ENCODE assay signal across 12 cellular contexts in the genomic region with DNA sequence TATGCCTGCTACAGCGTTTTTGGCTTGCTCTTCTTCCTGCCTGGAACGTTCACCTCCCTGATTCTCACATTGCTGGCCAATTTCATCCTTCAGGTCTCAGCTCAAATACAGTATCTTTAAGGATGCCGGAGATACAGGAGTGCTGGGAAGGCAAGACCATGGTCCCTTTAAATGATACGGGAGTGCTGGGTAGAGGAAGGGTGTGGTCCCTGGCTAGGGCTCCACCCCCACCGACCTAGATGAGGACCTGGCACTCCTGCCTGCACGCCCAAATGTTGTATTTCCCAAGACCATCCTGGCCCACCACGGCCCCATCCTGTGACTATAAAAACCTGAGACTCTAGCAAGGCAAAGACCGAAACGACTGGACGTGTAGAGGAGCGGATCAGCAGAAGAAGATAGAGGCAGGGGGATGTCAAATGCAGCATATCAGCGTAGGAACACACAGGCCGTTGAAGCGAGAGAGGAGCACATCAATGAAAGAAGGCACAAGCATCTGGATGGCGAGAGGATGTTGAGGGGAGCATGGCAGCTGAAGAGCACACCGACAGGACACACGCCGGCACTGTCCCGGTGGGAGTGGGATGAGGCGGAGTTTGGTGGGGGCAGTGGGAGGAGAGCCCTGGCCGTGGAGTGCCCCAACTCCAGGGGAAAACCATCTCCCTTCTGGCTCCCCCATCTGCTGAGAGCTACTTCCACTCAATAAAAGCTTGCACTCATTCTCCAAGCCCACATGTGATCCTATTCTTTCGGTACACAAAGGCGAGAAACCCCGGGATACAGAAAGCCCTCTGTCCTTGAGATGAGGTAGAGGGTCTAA.
DNase-seq lines count a peak whose midpoint lies in the region; ATAC-seq and TF ChIP-seq lines count a peak whose summit lies in the region.
"Had no signal": no experiment of that assay in that cellular context is flagged by ENCODE, and none has a peak within 500 bp of the region (broad histone marks: within the 10 kb centered on the region; RNA-seq: fewer than 3 reads in every experiment).

No MANE protein-coding gene starts in this region.

- no peak for ATAC-seq in lower lobe of right lung
- ATAC-seq in GM21529 (IDR thresholded peaks at IDR 0.05; ENCODE audit: unreplicated experiment) = no peak

- no peaks in the 10 kb centered on the region for H3K27me3 ChIP-seq in lower lobe of right lung (ENCODE audit: low read depth)

- TF ChIP-seq CTCF in lower lobe of right lung (IDR thresholded peaks at IDR 0.05) = no peak

- H3K4me1 ChIP-seq in lower lobe of right lung = no peaks in the 10 kb centered on the region

- no peak overlapping the region for H3K4me3 ChIP-seq in lower lobe of right lung

- intact Hi-C loops in lower lobe of right lung (cut with DNase I) = no loop called here

- DNase-seq in NCI-H146 (lab: John Stamatoyannopoulos, UW) (peak; percentile 68), caudate nucleus (lab: John Stamatoyannopoulos, UW) (peak in 24 of 61 donors; percentile 7 to 57 (median 32)), lower lobe of right lung (peak; percentile 32), NCI-H2171 (lab: John Stamatoyannopoulos, UW) (no peak), MV-4-11 (lab: John Stamatoyannopoulos, UW) (no peak)
- DNase-seq: DND-41, NCI-H2029, NCI-H2171 treated with DMSO at 0.1 percent for 48 hours, NCI-H774 had no signal

- H3K9me3 ChIP-seq in lower lobe of right lung = no peaks in the 10 kb centered on the region

- no peaks in the 10 kb centered on the region for H3K36me3 ChIP-seq in lower lobe of right lung

- peak overlapping the region; percentile 9 for H3K27ac ChIP-seq in caudate nucleus (ENCODE audit: low read depth, low read length)
- no peak overlapping the region for H3K27ac ChIP-seq in lower lobe of right lung
- peak overlapping the region; percentile 74 for H3K27ac ChIP-seq in temporal lobe (ENCODE audit: low read depth, low read length)
- H3K27ac ChIP-seq: C4-2B had no signal

Comparison
In these comparisons a context has a peak if more than half of its experiments do, and no peak if none do; other contexts are left out.
1. DNase-seq: peak in NCI-H146 (single experiment) and lower lobe of right lung (single experiment); none in NCI-H2171 (single experiment) and MV-4-11 (single experiment).